In the genomic region with DNA sequence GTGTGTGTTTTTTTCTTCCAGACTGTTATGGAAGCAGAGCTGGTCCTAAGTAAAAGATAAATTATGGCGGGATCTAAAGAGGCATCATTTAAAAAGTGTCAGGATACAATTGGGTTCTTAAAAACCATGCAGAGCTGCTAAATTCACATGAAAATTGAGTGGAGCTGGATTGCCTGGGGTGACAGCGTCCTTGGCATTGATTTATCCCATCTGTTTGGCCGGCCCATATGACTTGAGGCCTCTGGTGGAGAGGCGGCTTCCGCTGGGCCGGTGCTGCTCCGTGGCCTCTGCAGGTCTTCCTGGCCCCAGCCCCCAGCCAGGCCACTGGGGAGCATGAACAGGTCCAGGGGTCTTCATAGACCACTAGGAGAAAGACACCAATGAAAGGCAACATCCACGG, we compare ENCODE assay signal across 19 cellular contexts.
DNase-seq lines count a peak whose midpoint lies in the region; ATAC-seq and TF ChIP-seq lines count a peak whose summit lies in the region.
"Had no signal": no experiment of that assay in that cellular context is flagged by ENCODE, and none has a peak within 500 bp of the region (broad histone marks: within the 10 kb centered on the region; RNA-seq: fewer than 3 reads in every experiment).

No MANE protein-coding gene starts in this region.

- H3K23ac ChIP-seq in mesenchymal stem cell (ENCODE audit: low read length in 2 of 2): no peak overlapping the region

- no peak overlapping the region for H3K14ac ChIP-seq in mesenchymal stem cell (ENCODE audit: low read length in 2 of 2)

- no peak overlapping the region for H2AK5ac ChIP-seq in mesenchymal stem cell (ENCODE audit: low read length, severe bottlenecking)

- H3K9me3 Mint-ChIP-seq in chondrocyte (ENCODE audit: low read depth): no peaks in the 10 kb centered on the region
- H3K9me3 Mint-ChIP-seq: HFFc6 had no signal

- no peak overlapping the region for H2BK120ac ChIP-seq in mesenchymal stem cell (ENCODE audit: low read depth, low read length)

- H3K4me3 ChIP-seq in BE2C (ENCODE audit: low read depth, low read length) (no peak overlapping the region), mesenchymal stem cell (ENCODE audit: insufficient read depth in 1 of 2, low read depth in 1 of 2, low read length in 2 of 2) (no peak overlapping the region), SJCRH30 (no peak overlapping the region)
- H3K4me3 ChIP-seq: A549 had no signal

- H3K4me1 Mint-ChIP-seq in chondrocyte (ENCODE audit: low read depth): peaks cover 46% of the 10 kb centered on the region
- H3K4me1 Mint-ChIP-seq: CD14-positive monocyte had no signal

- no peak overlapping the region for H3K4me3 Mint-ChIP-seq in chondrocyte (ENCODE audit: unreplicated experiment)
- H3K4me3 Mint-ChIP-seq: CD14-positive monocyte, HFFc6 had no signal

- H2BK5ac ChIP-seq in mesenchymal stem cell (ENCODE audit: low read depth, low read length, poor library complexity, severe bottlenecking): no peak overlapping the region

- TF ChIP-seq CTCF in BE2C (IDR thresholded peaks at IDR 0.05; ENCODE audit: low read depth, low read length): no peak
- TF ChIP-seq CTCF in chondrocyte (IDR thresholded peaks at IDR 0.05): no peak

- ATAC-seq in GM21619 (IDR thresholded peaks at IDR 0.05; ENCODE audit: unreplicated experiment): no peak
- ATAC-seq: A549 had no signal

- H3K36me3 ChIP-seq in BE2C: no peaks in the 10 kb centered on the region
- peaks cover 0 to 7% of the 10 kb centered on the region in 2 experiments for H3K36me3 ChIP-seq in mesenchymal stem cell (ENCODE audit: control insufficient read depth in 1 of 2, insufficient read depth in 2 of 2, low read depth in 1 of 2, low read length in 2 of 2)
- no peaks in the 10 kb centered on the region for H3K36me3 ChIP-seq in SJCRH30

- no peak overlapping the region for H3K27ac ChIP-seq in mesenchymal stem cell (ENCODE audit: low read length, poor library complexity, severe bottlenecking)
- H3K27ac ChIP-seq in SJCRH30: no peak overlapping the region

- H2BK12ac ChIP-seq in mesenchymal stem cell (ENCODE audit: low read length in 2 of 2): no peak overlapping the region

- H3K27me3 ChIP-seq in BE2C: no peaks in the 10 kb centered on the region
- no peaks in the 10 kb centered on the region for H3K27me3 ChIP-seq in mesenchymal stem cell (ENCODE audit: control insufficient read depth in 1 of 2, insufficient read depth in 1 of 2, low read length in 2 of 2)
- no peaks in the 10 kb centered on the region for H3K27me3 ChIP-seq in SJCRH30

- peak overlapping the region; percentile 29 for H2BK15ac ChIP-seq in mesenchymal stem cell (ENCODE audit: low read depth, poor library complexity, severe bottlenecking)

- H4K91ac ChIP-seq in mesenchymal stem cell (ENCODE audit: low read length): no peak overlapping the region

- no peak overlapping the region for H4K8ac ChIP-seq in mesenchymal stem cell (ENCODE audit: low read length)

- H3K9me3 ChIP-seq in BE2C: no peaks in the 10 kb centered on the region
- H3K9me3 ChIP-seq in mesenchymal stem cell (ENCODE audit: control insufficient read depth, low read length): no peaks in the 10 kb centered on the region
- no peaks in the 10 kb centered on the region for H3K9me3 ChIP-seq in SJCRH30 (replicated peaks)
- H3K9me3 ChIP-seq: A549 had no signal

- DNase-seq in BE2C: peak; percentile 46
- DNase-seq in SK-N-DZ (ENCODE audit: low spot score): peak; percentile 44
- DNase-seq in chondrocyte (ENCODE audit: low spot score): peak; percentile 41
- peak; percentile 41 for DNase-seq in mesenchymal stem cell
- no peak for DNase-seq in AML-193 (lab: John Stamatoyannopoulos, UW)
- DNase-seq in DMS153 treated with DMSO at 0.1 percent for 48 hours (lab: John Stamatoyannopoulos, UW; ENCODE audit: unreplicated experiment): no peak
- DNase-seq in SJCRH30: no peak
- DNase-seq: DMS153; EL; HFFc6; IMR-90; NCI-H187; NCI-H345; NCI-H526 treated with DMSO at 0.1 percent for 48 hours; NK-92 treated with Interleukin-12 subunit alpha and Interleukin-12 subunit beta, amount 100 ng/mL, for 24 hours; SHP77 treated with DMSO at 0.1 percent for 48 hours had no signal

- H3K9ac ChIP-seq in mesenchymal stem cell (ENCODE audit: low read length): no peak overlapping the region

- H3K4me1 ChIP-seq in BE2C (peaks cover 19% of the 10 kb centered on the region), mesenchymal stem cell (ENCODE audit: control insufficient read depth, insufficient read depth, low read depth, low read length) (peaks cover 16% of the 10 kb centered on the region), SJCRH30 (no peaks in the 10 kb centered on the region; the same call in 1 of the 2 replicates)

- H3K4ac ChIP-seq in mesenchymal stem cell (ENCODE audit: low read depth in 1 of 2, low read length in 2 of 2): peak overlapping the region in 1 of 2 experiments; percentile 35

- H3K4me2 ChIP-seq in mesenchymal stem cell (ENCODE audit: low read length, poor library complexity, severe bottlenecking): no peak overlapping the region
- H3K4me2 ChIP-seq: A549 had no signal

- peak overlapping the region; percentile 42 for H3K27ac Mint-ChIP-seq in chondrocyte (ENCODE audit: unreplicated experiment)
- H3K27ac Mint-ChIP-seq: CD14-positive monocyte, HFFc6 had no signal

- 19% methylated on average over 7 of the region's 8 CpGs for WGBS in mesenchymal stem cell

- H3K27me3 Mint-ChIP-seq in chondrocyte (ENCODE audit: low read depth): no peaks in the 10 kb centered on the region

- peak overlapping the region in 1 of 2 experiments; percentile 18 for H3K18ac ChIP-seq in mesenchymal stem cell (ENCODE audit: low read depth in 1 of 2, low read length in 2 of 2)

- no peak overlapping the region for H2AFZ ChIP-seq in mesenchymal stem cell (ENCODE audit: low read depth, low read length)

- H3K36me3 Mint-ChIP-seq in chondrocyte (ENCODE audit: low read depth): peaks cover 1% of the 10 kb centered on the region
- H3K36me3 Mint-ChIP-seq: CD14-positive monocyte had no signal

- peaks cover 36% of the 10 kb centered on the region for H3K79me1 ChIP-seq in mesenchymal stem cell (replicated peaks; ENCODE audit: low read length, poor library complexity, severe bottlenecking)

Comparison
In these comparisons a context has a peak if more than half of its experiments do, and no peak if none do; other contexts are left out.
1. DNase-seq: peak in BE2C (single experiment), SK-N-DZ (single experiment), chondrocyte (single experiment) and mesenchymal stem cell (single experiment); none in AML-193 (0 of 2), DMS153 treated with DMSO at 0.1 percent for 48 hours (single experiment) and SJCRH30 (0 of 2).